In genomic region chr3:119552928-119553327, GRCh38 we compare ENCODE assay signal across 6 cellular contexts. TPM values are rescaled to one million over a fixed set of nuclear protein-coding genes. Genes with fewer than 3 reads are reported as not detected.
"Had no signal": no experiment of that assay in that cellular context is flagged by ENCODE, and none has a peak within 500 bp of the region (broad histone marks: within the 10 kb centered on the region; RNA-seq: fewer than 3 reads in every experiment).

No MANE protein-coding gene starts in this region.

RNA-seq across cellular contexts. Expression of gene CD80, which starts 6.5 kb away (rescaled TPM):
- total RNA-seq: astrocyte had no signal

RNA-seq across cellular contexts. Expression of gene PLA1A, which starts 44.8 kb away (rescaled TPM):
- total RNA-seq: activated CD8-positive, alpha-beta T cell treated with anti-CD3 and anti-CD28 coated beads for 36 hours; activated naive CD8-positive, alpha-beta T cell treated with anti-CD3 and anti-CD28 coated beads for 36 hours; activated T-cell treated with anti-CD3 and anti-CD28 coated beads, Interleukin-2, amount 50 U/mL, for 4 hours; T-helper 2 cell treated with Interferon-gamma antibody and Interleukin-4, amounts not matched to agents 100 ng/mL and 5 ng/mL, for 36 hours; WTC11 had no signal
